In the genomic region with DNA sequence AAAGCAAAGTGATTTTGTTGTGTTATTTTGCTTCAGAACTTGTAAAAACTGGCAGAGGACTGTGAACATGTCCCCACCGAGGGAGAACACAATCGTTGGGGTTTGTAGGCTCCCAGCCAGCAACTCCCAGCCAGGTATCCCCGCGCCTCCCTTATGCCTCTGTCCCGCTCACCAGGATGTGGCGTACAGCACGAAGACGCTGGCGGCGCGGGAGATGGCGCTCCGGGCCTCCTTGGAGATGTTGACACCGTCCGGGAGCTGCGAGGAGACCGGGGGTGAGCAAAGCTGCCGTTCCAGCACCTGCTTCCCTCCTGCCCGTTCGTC, we compare ENCODE assay signal across 8 cellular contexts. TPM values are rescaled to one million over a fixed set of nuclear protein-coding genes. Genes with fewer than 3 reads are reported as not detected.
A peak's percentile ranks its signal among the peaks of the same experiment; 100 is the strongest.
DNase-seq lines count a peak whose midpoint lies in the region; ATAC-seq and TF ChIP-seq lines count a peak whose summit lies in the region.

No MANE protein-coding gene starts in this region.

- H4K91ac ChIP-seq in H9 (ENCODE audit: insufficient read length, low read depth, low read length) = no peak overlapping the region

- no peak overlapping the region for H2AFZ ChIP-seq in H9 (ENCODE audit: low read length)
- peak overlapping the region; percentile 90 for H2AFZ ChIP-seq in smooth muscle cell (ENCODE audit: low read depth)

- H3K27ac ChIP-seq in A673 (ENCODE audit: low read depth, low read length, poor library complexity, severe bottlenecking) = peak overlapping the region; percentile 92
- peak overlapping the region; percentile 88 for H3K27ac ChIP-seq in H9 (ENCODE audit: insufficient read length, low read depth, low read length)
- peak overlapping the region; percentile 93 to 97 (median 94) for H3K27ac ChIP-seq in gastroesophageal sphincter
- H3K27ac ChIP-seq in smooth muscle cell (ENCODE audit: low read depth) = peak overlapping the region; percentile 95

- H4K5ac ChIP-seq in H9 (ENCODE audit: insufficient read length, low read depth, low read length) = no peak overlapping the region

- H3K4me1 Mint-ChIP-seq in H9 (peaks cover 9 to 18% of the 10 kb centered on the region in 2 experiments), T-cell (peaks cover 33 to 38% (median 35%) of the 10 kb centered on the region in 3 donors)

- H3K27me3 ChIP-seq in A673 (replicated peaks; ENCODE audit: insufficient read depth, low read depth, low read length, poor library complexity) (no peaks in the 10 kb centered on the region), H9 (ENCODE audit: insufficient read depth, low read length) (no peaks in the 10 kb centered on the region), gastroesophageal sphincter (no peaks in the 10 kb centered on the region), smooth muscle cell (ENCODE audit: low read depth) (no peaks in the 10 kb centered on the region)

- peak overlapping the region; percentile 94 for H3K18ac ChIP-seq in H9 (ENCODE audit: insufficient read length, low read depth, low read length)

- H3K23ac ChIP-seq in H9 (ENCODE audit: insufficient read length, low read depth, low read length) = no peak overlapping the region

- no peak for TF ChIP-seq POLR2A in gastroesophageal sphincter (IDR thresholded peaks at IDR 0.05)

- peak in 2 of 4 experiments; percentile 8 for ATAC-seq in T-cell (replicated peaks in 1 of 4)
- ATAC-seq in gastroesophageal sphincter = no peak

- H4K20me1 ChIP-seq in H9 (ENCODE audit: control insufficient read depth, insufficient read depth, insufficient read length) (no peaks in the 10 kb centered on the region), smooth muscle cell (ENCODE audit: low read depth) (no peaks in the 10 kb centered on the region)

- TF ChIP-seq CTCF in A673 (conservative IDR thresholded peaks at IDR 0.05; ENCODE audit: low read depth, low read length) (no peak), H9 (conservative IDR thresholded peaks at IDR 0.05) (no peak), gastroesophageal sphincter (IDR thresholded peaks at IDR 0.05) (no peak), smooth muscle cell (IDR thresholded peaks at IDR 0.05; ENCODE audit: borderline replicate concordance, insufficient read depth, poor library complexity, severe bottlenecking) (no peak)

- H3K23me2 ChIP-seq in H9 (ENCODE audit: insufficient read length, low read depth, low read length, poor library complexity, severe bottlenecking) = peaks cover 11% of the 10 kb centered on the region

- H3K9me3 ChIP-seq in A673 (ENCODE audit: low read depth, low read length, poor library complexity, severe bottlenecking) (no peaks in the 10 kb centered on the region), H9 (ENCODE audit: control insufficient read depth, low read depth, low read length) (no peaks in the 10 kb centered on the region), gastroesophageal sphincter (no peaks in the 10 kb centered on the region), smooth muscle cell (replicated peaks; ENCODE audit: low read depth) (no peaks in the 10 kb centered on the region)

- H3K56ac ChIP-seq in H9 (ENCODE audit: insufficient read length, low read depth, low read length) = no peak overlapping the region

- TF ChIP-seq EP300 in gastroesophageal sphincter (IDR thresholded peaks at IDR 0.05) = no peak

- no peak overlapping the region for H2BK120ac ChIP-seq in H9 (ENCODE audit: low read depth, low read length, poor library complexity, severe bottlenecking)

- WGBS in H9 (ENCODE audit: extremely low coverage, insufficient read length, low lambda C conversion rate) = no CpG with 5 or more reads among the region's 20 CpGs
- WGBS in gastroesophageal sphincter (ENCODE audit: low coverage in 1 of 2), 2 donors = no CpG with 5 or more reads among the region's 20 CpGs
- 2% methylated on average over 20 of the region's 20 CpGs for WGBS in smooth muscle cell (ENCODE audit: low lambda C conversion rate)

- peak overlapping the region; percentile 33 for H2BK5ac ChIP-seq in H9 (ENCODE audit: insufficient read length, low read length)

- peaks cover 4% of the 10 kb centered on the region; the same call in 1 of the 2 replicates for H3K79me2 ChIP-seq in H9 (ENCODE audit: insufficient read depth, low read length)
- peaks cover 17% of the 10 kb centered on the region for H3K79me2 ChIP-seq in smooth muscle cell (ENCODE audit: low read depth)

- H3K9me3 Mint-ChIP-seq in H9 = no peaks in the 10 kb centered on the region
- no peaks in the 10 kb centered on the region for H3K9me3 Mint-ChIP-seq in T-cell

- H2BK15ac ChIP-seq in H9 (ENCODE audit: low read depth, low read length) = no peak overlapping the region

- H2BK20ac ChIP-seq in H9 (ENCODE audit: low read depth, low read length, poor library complexity, severe bottlenecking) = no peak overlapping the region

- H3K9ac ChIP-seq in H9 (ENCODE audit: extremely low read depth, insufficient read length, low read length) (peak overlapping the region; percentile 93), smooth muscle cell (ENCODE audit: low read depth) (peak overlapping the region; percentile 97)

- H3K4me1 ChIP-seq in A673 (ENCODE audit: insufficient read depth, low read length, poor library complexity, severe bottlenecking) = peaks cover 11% of the 10 kb centered on the region
- no peaks in the 10 kb centered on the region for H3K4me1 ChIP-seq in H9 (ENCODE audit: insufficient read depth, low read length)
- H3K4me1 ChIP-seq in gastroesophageal sphincter = peaks cover 2 to 35% (median 4%) of the 10 kb centered on the region in 3 donors
- H3K4me1 ChIP-seq in smooth muscle cell (ENCODE audit: low read depth) = peaks cover 9% of the 10 kb centered on the region

- H2BK12ac ChIP-seq in H9 (ENCODE audit: insufficient read length, low read depth, low read length) = no peak overlapping the region

- H2AK5ac ChIP-seq in H9 (ENCODE audit: insufficient read length, low read length) = no peak overlapping the region

- peaks cover 19% of the 10 kb centered on the region for H3F3A ChIP-seq in smooth muscle cell (ENCODE audit: low read depth)

- peak overlapping the region; percentile 96 for H3K14ac ChIP-seq in H9 (ENCODE audit: insufficient read depth, low read length)

- peaks cover 13 to 36% (median 30%) of the 10 kb centered on the region in 3 experiments; a peak in 6 of 7 replicates for H3K36me3 Mint-ChIP-seq in H9 (ENCODE audit: insufficient read depth in 1 of 3, low read depth in 3 of 3)
- H3K36me3 Mint-ChIP-seq in T-cell = peaks cover 19% of the 10 kb centered on the region

- H3K4ac ChIP-seq in H9 (ENCODE audit: low read depth, low read length) = no peak overlapping the region; the same call in 1 of the 2 replicates

- no TSS peak for BruUV-seq in A673 (replicated peaks; lab: Mats Ljungman, UMichigan)

- intact Hi-C loops in A673 (cut with micrococcal nuclease; ENCODE audit: unreplicated experiment) = loop anchor here (10.0 kb wide), 2 partner anchors 105 to 135 kb away; a partner anchor contains a TSS
- intact Hi-C loops in posterior cingulate gyrus (cut with DNase I) = loop anchor here (1.0 to 10.0 kb wide), 3 partner anchors 9 to 355 kb away; a partner anchor contains a TSS

- H3K27me3 Mint-ChIP-seq in H9 (ENCODE audit: low read depth) (no peaks in the 10 kb centered on the region), T-cell (peaks cover 0 to 2% of the 10 kb centered on the region in 2 donors)

- H3K27ac Mint-ChIP-seq in H9 (peak overlapping the region; percentile 97 to 100 (median 100)), T-cell (peak overlapping the region; percentile 99 to 100)

- CTCF ChIA-PET in A673 (lab: Charles Lee) = interaction anchor here (1.1 kb wide), 1 partner anchor 8 kb away, joined by 12 read pairs; a partner anchor contains a TSS
- CTCF ChIA-PET in T-cell (lab: Charles Lee) = interaction anchor here in 1 of 2 donors (0.6 to 3.4 kb wide), 10 partner anchors 9 to 259 kb away, joined by 3 to 31 read pairs (median 4); a partner anchor contains a TSS

- no peak overlapping the region for H3T11ph ChIP-seq in H9 (ENCODE audit: low read length)

- H3K36me3 ChIP-seq in A673 (ENCODE audit: insufficient read depth, low read length, poor library complexity, severe bottlenecking) = peaks cover 21% of the 10 kb centered on the region
- peaks cover 0 to 25% of the 10 kb centered on the region in 2 donors for H3K36me3 ChIP-seq in gastroesophageal sphincter
- no peaks in the 10 kb centered on the region for H3K36me3 ChIP-seq in smooth muscle cell (ENCODE audit: low read depth)

- H4K8ac ChIP-seq in H9 (replicated peaks; ENCODE audit: insufficient read length, low read depth, low read length) = no peak overlapping the region

- peak overlapping the region; percentile 98 to 99 for H3K4me3 Mint-ChIP-seq in H9
- H3K4me3 Mint-ChIP-seq in T-cell = peak overlapping the region; percentile 97 to 99 (median 99)

- peak overlapping the region; percentile 96 for H3K4me3 ChIP-seq in A673 (ENCODE audit: low read depth, low read length, poor library complexity, severe bottlenecking)
- H3K4me3 ChIP-seq in gastroesophageal sphincter = peak overlapping the region; percentile 73 to 79
- H3K4me3 ChIP-seq in smooth muscle cell = peak overlapping the region; percentile 70

- H3K79me1 ChIP-seq in H9 (ENCODE audit: insufficient read depth, low read depth, low read length, poor library complexity, severe bottlenecking) = no peaks in the 10 kb centered on the region

- peak overlapping the region; percentile 92 for H3K4me2 ChIP-seq in H9 (ENCODE audit: insufficient read depth, insufficient read length, low read length)
- peak overlapping the region; percentile 90 for H3K4me2 ChIP-seq in smooth muscle cell

- POLR2A ChIA-PET in A673 (lab: Charles Lee; ENCODE audit: low non-redundant PET) (interaction anchor here (0.7 kb wide), 2 partner anchors 11 to 211 kb away, joined by 3 read pairs; no protein-coding TSS in a partner anchor), T-cell (lab: Charles Lee) (interaction anchor here (1.0 to 1.4 kb wide), 3 partner anchors 9 to 189 kb away, joined by 5 to 8 read pairs (median 6); a partner anchor contains a TSS)

- DNase-seq in A673 (ENCODE audit: low spot score) (no peak), H9 (no peak), T-cell (no peak), smooth muscle cell (lab: John Stamatoyannopoulos, UW; ENCODE audit: unreplicated experiment) (no peak), hippocampal formation (lab: John Stamatoyannopoulos, UW) (no peak), inferior parietal cortex (ENCODE audit: extremely low spot score) (no peak), posterior cingulate gyrus (no peak)

RNA-seq across cellular contexts. Expression of a gene that starts 0.6 kb away (rescaled TPM):
- total RNA-seq in A673 (2021) (98.1 and 109 TPM in 2 replicates), H9 (2021) (82.4 and 85.9 TPM in 2 replicates), T-cell (10 to 100 TPM; 47.2 to 59.1 (median 50.6) TPM), gastroesophageal sphincter (10 to 100 TPM; 32.3 to 47.1 (median 34.6) TPM), smooth muscle cell (33.7 and 40.8 TPM in 2 replicates)
- polyA plus RNA-seq in smooth muscle cell = 35.3 and 39.0 TPM in 2 replicates

RNA-seq across cellular contexts. Expression of a gene that starts 0.7 kb away (rescaled TPM):
- total RNA-seq in A673 (2021) (0.81 and 1.5 TPM in 2 replicates), H9 (2021) (0.24 and 0.57 TPM in 2 replicates), T-cell (1 to 10 TPM in 1 of 5 donors, under 1 TPM in 4; 0.28 to 1.1 (median 0.82) TPM), gastroesophageal sphincter (1 to 10 TPM in 2 of 4 donors, under 1 TPM in 1, not detected in 1; 0.54 to 2.5 (median 1.7) TPM), smooth muscle cell (2.0 TPM in 1 of 2 replicates, not detected in the other)
- polyA plus RNA-seq in smooth muscle cell = not detected in 2 replicates

RNA-seq across cellular contexts. Expression of a gene that starts 8.8 kb away (rescaled TPM):
- total RNA-seq in A673 (2021) (18.9 and 20.9 TPM in 2 replicates), H9 (2021) (11.5 and 13.2 TPM in 2 replicates), T-cell (10 to 100 TPM; 23.4 to 40.8 (median 35.2) TPM), gastroesophageal sphincter (10 to 100 TPM; 17.3 to 34.2 (median 17.9) TPM), smooth muscle cell (6.2 and 7.1 TPM in 2 replicates)
- polyA plus RNA-seq in smooth muscle cell = 15.4 and 22.4 TPM in 2 replicates

RNA-seq across cellular contexts. Expression of a gene that starts 33.1 kb away (rescaled TPM):
- 9.2 and 9.4 TPM in 2 replicates for total RNA-seq in A673 (2021)
- total RNA-seq in H9 (2021) = 10.8 and 10.9 TPM in 2 replicates
- 10 to 100 TPM; 15.2 to 34.6 (median 17.4) TPM for total RNA-seq in T-cell
- total RNA-seq in gastroesophageal sphincter = 10 to 100 TPM; 17.0 to 31.3 (median 25.1) TPM
- 2.9 and 6.7 TPM in 2 replicates for total RNA-seq in smooth muscle cell
- polyA plus RNA-seq in smooth muscle cell = 12.5 and 18.9 TPM in 2 replicates

RNA-seq across cellular contexts. Expression of a gene that starts 53.7 kb away (rescaled TPM):
- total RNA-seq in A673 (2021) = 19.2 and 19.8 TPM in 2 replicates
- 12.1 and 13.9 TPM in 2 replicates for total RNA-seq in H9 (2021)
- total RNA-seq in T-cell = 10 to 100 TPM; 15.9 to 36.5 (median 24.9) TPM
- total RNA-seq in gastroesophageal sphincter = 100 to 1,000 TPM in 1 of 4 donors, 10 to 100 TPM in 3; 43.9 to 122 (median 72.7) TPM
- 43.8 and 58.4 TPM in 2 replicates for total RNA-seq in smooth muscle cell
- polyA plus RNA-seq in smooth muscle cell = 94.5 and 108 TPM in 2 replicates
